ENCODE assay signal across 16 cellular contexts in the genomic region with DNA sequence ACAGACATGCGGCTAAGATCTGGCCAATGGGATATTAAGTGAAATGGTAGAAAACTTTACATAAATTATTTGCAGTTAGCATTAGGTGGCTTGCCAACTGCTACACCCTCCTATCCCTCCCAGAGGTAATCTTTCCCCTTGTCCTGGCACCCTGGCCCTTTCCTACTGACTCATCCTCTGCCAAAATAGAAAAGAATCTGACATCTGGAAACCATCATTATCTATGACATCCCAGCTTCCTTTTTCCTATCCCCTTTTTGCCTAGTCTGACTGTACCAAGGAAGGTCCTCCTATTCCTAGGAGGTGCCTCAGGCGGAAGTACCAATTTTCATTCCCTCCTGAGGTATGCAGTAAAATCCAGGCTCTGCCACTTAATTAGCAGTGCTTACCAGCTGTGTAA.
"Had no signal": no experiment of that assay in that cellular context is flagged by ENCODE, and none has a peak within 500 bp of the region (broad histone marks: within the 10 kb centered on the region; RNA-seq: fewer than 3 reads in every experiment).

No MANE protein-coding gene starts in this region.

- H2AFZ ChIP-seq: neural progenitor cell had no signal

- H3K4me3 Mint-ChIP-seq: activated naive CD4-positive, alpha-beta T cell treated with anti-CD3 and anti-CD28 coated beads, Interleukin-2, amount 10 ng/mL, durations not matched to agents 7 days and 5 days; effector memory CD8-positive, alpha-beta T cell; naive thymus-derived CD8-positive, alpha-beta T cell; neural progenitor cell had no signal

- H3K27ac Mint-ChIP-seq: activated naive CD4-positive, alpha-beta T cell treated with anti-CD3 and anti-CD28 coated beads, Interleukin-2, amount 10 ng/mL, durations not matched to agents 7 days and 5 days; effector memory CD8-positive, alpha-beta T cell; neural progenitor cell had no signal

- H3K36me3 ChIP-seq: colonic mucosa, left lung, neural progenitor cell, upper lobe of right lung had no signal

- H3K9me3 Mint-ChIP-seq: effector memory CD8-positive, alpha-beta T cell; naive thymus-derived CD8-positive, alpha-beta T cell; neural progenitor cell had no signal

- H3K9me3 ChIP-seq: colonic mucosa, left lung, upper lobe of right lung had no signal

- H3K27me3 Mint-ChIP-seq: effector memory CD8-positive, alpha-beta T cell; naive thymus-derived CD8-positive, alpha-beta T cell had no signal

- H3K27ac ChIP-seq: colonic mucosa, dorsolateral prefrontal cortex, left lung, neural progenitor cell, upper lobe of right lung had no signal

- H3K4me1 ChIP-seq: colonic mucosa, left lung, upper lobe of right lung had no signal

- H3K27me3 ChIP-seq: colonic mucosa, dorsolateral prefrontal cortex, left lung, neural progenitor cell, upper lobe of right lung had no signal

- H3K9ac ChIP-seq: neural progenitor cell had no signal

- H3K36me3 Mint-ChIP-seq: naive thymus-derived CD8-positive, alpha-beta T cell; neural progenitor cell had no signal

- H3K4me2 ChIP-seq: neural progenitor cell had no signal

- H3K4me3 ChIP-seq: colonic mucosa, dorsolateral prefrontal cortex, left lung, neural progenitor cell, upper lobe of right lung had no signal

- DNase-seq: activated CD4-positive, alpha-beta T cell treated with anti-CD3 and anti-CD28 coated beads for 1 hour; activated CD8-positive, alpha-beta memory T cell treated with anti-CD3 and anti-CD28 coated beads, Interleukin-2, amount 50 U/mL, for 48 hours; activated effector memory CD4-positive, alpha-beta T cell treated with Interleukin-2 at 50 U/mL for 16 hours; activated naive CD4-positive, alpha-beta T cell treated with anti-CD3 and anti-CD28 coated beads, Interleukin-2, amount 10 ng/mL, durations not matched to agents 7 days and 5 days; activated T-cell treated with anti-CD3 and anti-CD28 coated beads, Interleukin-2, amount 50 U/mL, for 48 hours; amygdala; colonic mucosa; dorsolateral prefrontal cortex; effector memory CD8-positive, alpha-beta T cell; left lung; naive thymus-derived CD8-positive, alpha-beta T cell; stimulated activated CD4-positive, alpha-beta T cell treated with anti-CD3 and anti-CD28 coated beads, Interleukin-2, amount 100 ng/mL, for 48 hours; stimulated activated naive CD4-positive, alpha-beta T cell treated with Interleukin-2 at 50 U/mL for 16 hours; T-helper 9 cell; upper lobe of right lung had no signal
